In genomic region chr3:78101363-78101762, GRCh38 we compare ENCODE assay signal across 19 cellular contexts.
DNase-seq lines count a peak whose midpoint lies in the region; ATAC-seq and TF ChIP-seq lines count a peak whose summit lies in the region.
"Had no signal": no experiment of that assay in that cellular context is flagged by ENCODE, and none has a peak within 500 bp of the region (broad histone marks: within the 10 kb centered on the region; RNA-seq: fewer than 3 reads in every experiment).

No MANE protein-coding gene starts in this region.

- H3K4me1 Mint-ChIP-seq in HFFc6 (ENCODE audit: low read depth) = no peaks in the 10 kb centered on the region
- H3K4me1 Mint-ChIP-seq: activated CD8-positive, alpha-beta memory T cell treated with anti-CD3 and anti-CD28 coated beads, Interleukin-2, amount 10 ng/mL, durations not matched to agents 7 days and 5 days; stimulated activated effector memory CD8-positive, alpha-beta T cell treated with anti-CD3 and anti-CD28 coated beads, Interleukin-12 subunit alpha, Interleukin-12 subunit beta, amount 100 ng/mL, for 72 hours had no signal

- WGBS in adrenal gland, 4 donors = 72 to 80% (median 76%) methylated on average over 2 of the region's 2 CpGs

- H3K4me3 ChIP-seq in adrenal gland (no peak overlapping the region), mucosa of descending colon (no peak overlapping the region)
- H3K4me3 ChIP-seq: gastrocnemius medialis, skin epidermis had no signal

- H3K27ac ChIP-seq in adrenal gland = no peak overlapping the region
- H3K27ac ChIP-seq: gastrocnemius medialis, neutrophil, skin epidermis had no signal

- no peaks in the 10 kb centered on the region for H3K27me3 Mint-ChIP-seq in HFFc6 (ENCODE audit: insufficient read depth)
- H3K27me3 Mint-ChIP-seq: activated CD8-positive, alpha-beta memory T cell treated with anti-CD3 and anti-CD28 coated beads, Interleukin-2, amount 10 ng/mL, durations not matched to agents 7 days and 5 days; brain had no signal

- no peak for ATAC-seq in GM21423 (IDR thresholded peaks at IDR 0.05; ENCODE audit: unreplicated experiment)
- ATAC-seq in mucosa of descending colon = no peak
- ATAC-seq: activated CD8-positive, alpha-beta memory T cell treated with anti-CD3 and anti-CD28 coated beads, Interleukin-2, amount 10 ng/mL, durations not matched to agents 7 days and 5 days; gastrocnemius medialis; stimulated activated effector memory CD8-positive, alpha-beta T cell treated with anti-CD3 and anti-CD28 coated beads, Interleukin-12 subunit alpha, Interleukin-12 subunit beta, amount 100 ng/mL, for 72 hours had no signal

- DNase-seq in AG08395 (ENCODE audit: low spot score) (peak; percentile 35), HFFc6 (peak; percentile 42), brain pericyte (ENCODE audit: low read depth, low spot score) (peak; percentile 15), hepatic stellate cell (ENCODE audit: low spot score) (peak; percentile 38), adrenal gland (no peak), mucosa of descending colon (no peak)
- DNase-seq in central memory CD4-positive, alpha-beta T cell = no peak
- DNase-seq: activated CD4-positive, alpha-beta T cell treated with anti-CD3 and anti-CD28 coated beads for 1 hour; activated CD8-positive, alpha-beta memory T cell treated with anti-CD3 and anti-CD28 coated beads, Interleukin-2, amount 10 ng/mL, durations not matched to agents 7 days and 5 days; activated gamma-delta T cell; effector memory CD4-positive, alpha-beta T cell; gastrocnemius medialis; NCI-H1930; trophoblast cell had no signal

- intact Hi-C loops in adrenal gland (cut with DNase I) = no loop called here
- intact Hi-C loops in mucosa of descending colon (cut with DNase I, micrococcal nuclease) = no loop called here

- no peaks in the 10 kb centered on the region for H3K36me3 Mint-ChIP-seq in HFFc6 (ENCODE audit: low read depth)
- H3K36me3 Mint-ChIP-seq: activated CD8-positive, alpha-beta memory T cell treated with anti-CD3 and anti-CD28 coated beads, Interleukin-2, amount 10 ng/mL, durations not matched to agents 7 days and 5 days; brain; stimulated activated effector memory CD8-positive, alpha-beta T cell treated with anti-CD3 and anti-CD28 coated beads, Interleukin-12 subunit alpha, Interleukin-12 subunit beta, amount 100 ng/mL, for 72 hours had no signal

- H3K9me3 ChIP-seq in adrenal gland (replicated peaks in 1 of 3) = no peaks in the 10 kb centered on the region
- no peaks in the 10 kb centered on the region for H3K9me3 ChIP-seq in mucosa of descending colon
- H3K9me3 ChIP-seq: gastrocnemius medialis, neutrophil had no signal

- H3K9me3 Mint-ChIP-seq in HFFc6 = no peaks in the 10 kb centered on the region
- H3K9me3 Mint-ChIP-seq: brain; stimulated activated effector memory CD8-positive, alpha-beta T cell treated with anti-CD3 and anti-CD28 coated beads, Interleukin-12 subunit alpha, Interleukin-12 subunit beta, amount 100 ng/mL, for 72 hours had no signal

- H3K27me3 ChIP-seq in adrenal gland = no peaks in the 10 kb centered on the region
- H3K27me3 ChIP-seq: gastrocnemius medialis, neutrophil had no signal

- TF ChIP-seq CTCF in HFFc6 (IDR thresholded peaks at IDR 0.05) (no peak), adrenal gland (IDR thresholded peaks at IDR 0.05) (no peak), mucosa of descending colon (IDR thresholded peaks at IDR 0.05) (no peak)

- TF ChIP-seq POLR2A in adrenal gland (IDR thresholded peaks at IDR 0.05) = no peak

- H3K4me3 Mint-ChIP-seq in HFFc6 = no peak overlapping the region
- H3K4me3 Mint-ChIP-seq: activated CD8-positive, alpha-beta memory T cell treated with anti-CD3 and anti-CD28 coated beads, Interleukin-2, amount 10 ng/mL, durations not matched to agents 7 days and 5 days; brain; stimulated activated effector memory CD8-positive, alpha-beta T cell treated with anti-CD3 and anti-CD28 coated beads, Interleukin-12 subunit alpha, Interleukin-12 subunit beta, amount 100 ng/mL, for 72 hours had no signal

- H3K27ac Mint-ChIP-seq in HFFc6 = no peak overlapping the region
- H3K27ac Mint-ChIP-seq: activated CD8-positive, alpha-beta memory T cell treated with anti-CD3 and anti-CD28 coated beads, Interleukin-2, amount 10 ng/mL, durations not matched to agents 7 days and 5 days; brain; stimulated activated effector memory CD8-positive, alpha-beta T cell treated with anti-CD3 and anti-CD28 coated beads, Interleukin-12 subunit alpha, Interleukin-12 subunit beta, amount 100 ng/mL, for 72 hours had no signal

- H3K4me1 ChIP-seq in adrenal gland (replicated peaks in 1 of 2) = no peaks in the 10 kb centered on the region
- H3K4me1 ChIP-seq in mucosa of descending colon (ENCODE audit: low read depth) = no peaks in the 10 kb centered on the region
- H3K4me1 ChIP-seq: gastrocnemius medialis had no signal

- H3K36me3 ChIP-seq in adrenal gland (replicated peaks in 1 of 2) (no peaks in the 10 kb centered on the region), mucosa of descending colon (ENCODE audit: low read depth) (no peaks in the 10 kb centered on the region)
- H3K36me3 ChIP-seq: gastrocnemius medialis, neutrophil had no signal

Comparison
In these comparisons a context has a peak if more than half of its experiments do, and no peak if none do; other contexts are left out.
1. DNase-seq: peak in AG08395 (single experiment), HFFc6 (single experiment), brain pericyte (single experiment) and hepatic stellate cell (single experiment); none in adrenal gland (0 of 7), central memory CD4-positive, alpha-beta T cell (single experiment) and mucosa of descending colon (0 of 3).